Comparison of ENCODE assay signal across 9 cellular contexts in the genomic region with DNA sequence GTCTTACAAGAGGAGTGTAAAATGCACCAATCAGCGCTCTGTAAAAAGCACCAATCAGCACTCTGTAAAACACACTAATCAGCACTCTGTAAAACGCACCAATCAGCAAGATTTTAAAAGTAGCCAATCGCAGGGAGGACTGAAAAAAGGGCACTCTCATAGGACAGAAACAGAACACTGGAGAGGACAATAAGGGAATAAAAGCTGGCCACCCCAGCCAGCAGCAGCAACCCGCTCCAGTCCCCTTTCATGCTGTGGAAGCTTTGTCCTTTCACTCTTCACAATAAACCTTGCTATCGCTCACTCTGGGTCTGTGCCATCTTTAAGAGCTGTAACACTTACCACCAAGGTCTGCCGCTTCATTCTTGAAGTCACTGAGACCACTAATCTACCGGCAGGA. TPM values are rescaled to one million over a fixed set of nuclear protein-coding genes. Genes with fewer than 3 reads are reported as not detected.
DNase-seq lines count a peak whose midpoint lies in the region; ATAC-seq and TF ChIP-seq lines count a peak whose summit lies in the region.
"Had no signal": no experiment of that assay in that cellular context is flagged by ENCODE, and none has a peak within 500 bp of the region (broad histone marks: within the 10 kb centered on the region; RNA-seq: fewer than 3 reads in every experiment).

No MANE protein-coding gene starts in this region.

- peak; percentile 14 for DNase-seq in NCI-H748 (lab: John Stamatoyannopoulos, UW; ENCODE audit: unreplicated experiment)
- no peak for DNase-seq in NCI-H748 treated with DMSO at 0.1 percent for 48 hours (lab: John Stamatoyannopoulos, UW)
- DNase-seq in NB4 (ENCODE audit: low read depth) = peak; percentile 9
- no peak for DNase-seq in MCF 10A (ENCODE audit: unreplicated experiment)
- no peak for DNase-seq in neuronal stem cell (ENCODE audit: low spot score)
- DNase-seq in NCI-H146 treated with DMSO at 0.1 percent for 48 hours (lab: John Stamatoyannopoulos, UW; ENCODE audit: unreplicated experiment) = no peak

- POLR2A ChIA-PET in MCF 10A (lab: Yijun Ruan, JAX) = interaction anchor here (0.7 to 9.2 kb wide), 17 partner anchors 12 to 369 kb away, joined by 3 to 132 read pairs (median 8); partner anchors contain the start of gene HIVEP2

- intact Hi-C loops in MCF 10A (cut with micrococcal nuclease) = loop anchor here (1.0 to 5.0 kb wide), 2 partner anchors 112 to 362 kb away; no protein-coding TSS in a partner anchor

- H3K27me3 Mint-ChIP-seq in MCF 10A (ENCODE audit: insufficient read depth, unreplicated experiment) = no peaks in the 10 kb centered on the region

- H3K36me3 ChIP-seq in neuronal stem cell (replicated peaks in 1 of 2; ENCODE audit: control insufficient read depth in 2 of 2, insufficient read depth in 2 of 2, low read length in 2 of 2) = no peaks in the 10 kb centered on the region
- H3K36me3 ChIP-seq: uterus had no signal

- H2BK120ac ChIP-seq in neuronal stem cell (ENCODE audit: low read depth, low read length) = no peak overlapping the region

- no peak overlapping the region for H3K9ac ChIP-seq in neuronal stem cell (ENCODE audit: low read depth, low read length, poor library complexity)

- peak overlapping the region; percentile 94 for H3K4me3 Mint-ChIP-seq in MCF 10A (ENCODE audit: unreplicated experiment)

- no peak overlapping the region for H3K27ac ChIP-seq in neuronal stem cell (replicated peaks; ENCODE audit: low read length)

- H2BK15ac ChIP-seq in neuronal stem cell (ENCODE audit: low read length) = no peak overlapping the region

- H2BK5ac ChIP-seq in neuronal stem cell (ENCODE audit: low read length) = no peak overlapping the region

- H3K4me3 ChIP-seq in NB4 (ENCODE audit: low read depth, low read length) (no peak overlapping the region), neuronal stem cell (ENCODE audit: low read length in 2 of 2) (peak overlapping the region in 1 of 2 donors; percentile 58)

- H3K79me1 ChIP-seq in neuronal stem cell (ENCODE audit: low read depth, low read length) = no peaks in the 10 kb centered on the region

- peak overlapping the region; percentile 97 for H3K27ac Mint-ChIP-seq in MCF 10A (ENCODE audit: low read depth, unreplicated experiment)

- H3K4ac ChIP-seq in neuronal stem cell (ENCODE audit: low read length) = no peak overlapping the region

- TF ChIP-seq CTCF in NB4 (IDR thresholded peaks at IDR 0.05; ENCODE audit: low read depth, low read length) (no peak), MCF 10A (IDR thresholded peaks at IDR 0.05; ENCODE audit: unreplicated experiment) (no peak)

- no peak overlapping the region for H3K4me2 ChIP-seq in neuronal stem cell (ENCODE audit: insufficient read depth, low read length, poor library complexity, severe bottlenecking)

- no peak overlapping the region for H3K23ac ChIP-seq in neuronal stem cell (ENCODE audit: low read depth, low read length, poor library complexity)

- no peaks in the 10 kb centered on the region for H3K9me3 ChIP-seq in neuronal stem cell (replicated peaks in 1 of 2; ENCODE audit: control insufficient read depth in 2 of 2, insufficient read depth in 1 of 2, low read depth in 1 of 2, low read length in 2 of 2)
- H3K9me3 ChIP-seq: uterus had no signal

- H3K14ac ChIP-seq in neuronal stem cell (ENCODE audit: low read length) = no peak overlapping the region

- no peaks in the 10 kb centered on the region for H3K36me3 Mint-ChIP-seq in MCF 10A (ENCODE audit: insufficient read depth, unreplicated experiment)

- H4K91ac ChIP-seq in neuronal stem cell (ENCODE audit: low read depth, low read length, poor library complexity) = no peak overlapping the region

- CTCF ChIA-PET in MCF 10A (lab: Yijun Ruan, JAX) = interaction anchor here (1.2 to 1.6 kb wide), 3 partner anchors 168 to 278 kb away, joined by 3 to 4 read pairs (median 4); no protein-coding TSS in a partner anchor

- BruUV-seq in MCF 10A (replicated peaks; lab: Mats Ljungman, UMichigan) = no TSS peak

- H2BK12ac ChIP-seq in neuronal stem cell (ENCODE audit: low read length) = no peak overlapping the region

- no CpG with 5 or more reads among the region's 7 CpGs for WGBS in neuronal stem cell (ENCODE audit: extremely low coverage in 2 of 2, insufficient read length in 2 of 2, insufficient replicate concordance in 1 of 2), 2 donors

- peaks cover 24% of the 10 kb centered on the region for H3K4me1 Mint-ChIP-seq in MCF 10A (ENCODE audit: insufficient read depth, unreplicated experiment)

- ATAC-seq in HG03354 (IDR thresholded peaks at IDR 0.05; ENCODE audit: poor library complexity, severe bottlenecking, unreplicated experiment) (no peak), HG03025 (IDR thresholded peaks at IDR 0.05; ENCODE audit: low FRiP score, unreplicated experiment) (no peak)

- no peaks in the 10 kb centered on the region for H3K9me3 Mint-ChIP-seq in MCF 10A (ENCODE audit: unreplicated experiment)

- no peak overlapping the region for H2AK5ac ChIP-seq in neuronal stem cell (ENCODE audit: low read depth, low read length)

- H3K4me1 ChIP-seq in neuronal stem cell (ENCODE audit: control insufficient read depth in 2 of 2, insufficient read depth in 1 of 2, low read depth in 1 of 2, low read length in 2 of 2) = peaks cover 6 to 7% of the 10 kb centered on the region in 2 donors

- H3K18ac ChIP-seq in neuronal stem cell (ENCODE audit: low read length) = no peak overlapping the region

- peak overlapping the region; percentile 54 for H2AFZ ChIP-seq in neuronal stem cell (ENCODE audit: low read length)

- no peak for TF ChIP-seq POLR2A in NB4 (IDR thresholded peaks at IDR 0.05; ENCODE audit: extremely low read depth, insufficient read length)

- H3K27me3 ChIP-seq in neuronal stem cell (ENCODE audit: control insufficient read depth in 3 of 3, insufficient read depth in 3 of 3, low read depth in 1 of 3, low read length in 3 of 3) = no peaks in the 10 kb centered on the region
- H3K27me3 ChIP-seq: uterus had no signal

- H4K8ac ChIP-seq in neuronal stem cell (ENCODE audit: low read depth, low read length) = no peak overlapping the region

RNA-seq across cellular contexts. Expression of gene AIG1, which starts 1.7 kb away (rescaled TPM):
- total RNA-seq in MCF 10A (2022) = 106 and 120 TPM in 2 replicates
- polyA plus RNA-seq in neuronal stem cell (2013, experiment 1 of 2) = 36.8 TPM
- 35.3 TPM for polyA plus RNA-seq in neuronal stem cell (2013, experiment 2 of 2)

Comparison
In these comparisons a context has a peak if more than half of its experiments do, and no peak if none do; other contexts are left out.
1. DNase-seq: peak in NCI-H748 (single experiment) and NB4 (single experiment); none in NCI-H748 treated with DMSO at 0.1 percent for 48 hours (single experiment), MCF 10A (single experiment), neuronal stem cell (single experiment) and NCI-H146 treated with DMSO at 0.1 percent for 48 hours (single experiment).